Comparison of ENCODE assay signal across 8 cellular contexts in genomic region chr1:181023265-181024057, GRCh38.
A peak's percentile ranks its signal among the peaks of the same experiment; 100 is the strongest.
DNase-seq lines count a peak whose midpoint lies in the region; ATAC-seq and TF ChIP-seq lines count a peak whose summit lies in the region.

No MANE protein-coding gene starts in this region.

- TF ChIP-seq CTCF in GM12865 (IDR thresholded peaks at IDR 0.05; ENCODE audit: insufficient read depth, low read depth, low read length, missing control alignments) (no peak), epithelial cell of esophagus (IDR thresholded peaks at IDR 0.05; ENCODE audit: insufficient read depth, low read depth, low read length, missing control alignments) (no peak), retinal pigment epithelial cell (conservative IDR thresholded peaks at IDR 0.05; ENCODE audit: low read depth, low read length) (no peak)

- H3K4me3 ChIP-seq in GM12865 (ENCODE audit: low read depth, low read length): peak overlapping the region; percentile 100
- peak overlapping the region; percentile 6 for H3K4me3 ChIP-seq in NT2/D1 (ENCODE audit: insufficient read length, low read depth)
- H3K4me3 ChIP-seq in epithelial cell of esophagus (ENCODE audit: low read length): peak overlapping the region; percentile 23
- H3K4me3 ChIP-seq in retinal pigment epithelial cell (ENCODE audit: low read length): peak overlapping the region; percentile 36

- no peaks in the 10 kb centered on the region for H3K27me3 ChIP-seq in NT2/D1 (ENCODE audit: insufficient read depth, insufficient read length)

- peaks cover 12% of the 10 kb centered on the region for H3K36me3 ChIP-seq in NT2/D1 (ENCODE audit: insufficient read depth, insufficient read length, low read length)

- no peak for ATAC-seq in HG02623 (IDR thresholded peaks at IDR 0.05; ENCODE audit: unreplicated experiment)

- H3K9ac ChIP-seq in NT2/D1 (ENCODE audit: insufficient read length, low read depth): no peak overlapping the region

- DNase-seq in GM12865 (ENCODE audit: low read depth) (no peak), NT2/D1 (ENCODE audit: low read depth, low spot score) (no peak), epithelial cell of esophagus (ENCODE audit: low read depth) (no peak), retinal pigment epithelial cell (ENCODE audit: low read depth) (no peak), globus pallidus (ENCODE audit: low spot score) (no peak), NCI-H446 (lab: John Stamatoyannopoulos, UW) (no peak), NOMO-1 treated with DMSO at 0.1 percent for 48 hours (lab: John Stamatoyannopoulos, UW; ENCODE audit: unreplicated experiment) (no peak)

- no peaks in the 10 kb centered on the region for H3K4me1 ChIP-seq in NT2/D1 (ENCODE audit: insufficient read depth, insufficient read length)

- H3K9me3 ChIP-seq in NT2/D1 (ENCODE audit: insufficient read depth, low read length): no peaks in the 10 kb centered on the region

Comparison
In these comparisons a context has a peak if more than half of its experiments do, and no peak if none do; other contexts are left out.
1. H3K4me3 ChIP-seq: peak in every context shown above with its lines; median percentile 100 in GM12865; 36 in retinal pigment epithelial cell; 23 in epithelial cell of esophagus; 6 in NT2/D1.